Comparison of ENCODE assay signal across 1 cellular context in the genomic region with DNA sequence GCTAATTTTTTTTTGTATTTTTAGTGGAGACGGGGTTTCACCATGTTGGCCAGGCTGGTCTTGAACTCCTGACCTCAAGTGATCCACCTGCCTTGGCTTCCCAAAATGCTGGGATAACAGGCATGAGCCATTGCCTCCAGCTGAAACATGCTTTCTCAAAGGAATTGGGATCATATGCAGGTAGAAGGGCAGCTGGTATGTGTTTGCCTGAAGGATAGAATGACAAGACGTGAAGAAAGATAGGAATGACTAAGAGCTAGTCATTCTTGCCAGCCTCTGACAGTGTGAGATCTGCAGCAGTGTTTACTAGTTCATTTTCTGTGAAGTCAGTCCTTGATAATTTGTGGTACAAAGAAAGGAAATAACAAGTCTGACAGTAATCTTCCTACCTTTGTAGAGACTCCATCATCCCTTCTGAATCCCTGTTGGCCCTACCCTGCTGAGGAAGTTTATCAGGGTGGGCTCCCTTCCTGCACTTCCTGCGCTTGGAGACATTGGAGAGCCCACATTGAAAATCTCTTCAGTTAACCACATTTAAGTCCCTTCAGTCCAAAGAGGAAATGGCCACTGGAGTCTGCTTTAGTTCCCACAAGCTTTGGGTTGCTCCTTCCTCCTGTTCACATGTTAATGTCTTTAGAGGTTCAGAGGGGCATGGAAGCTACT.
TF ChIP-seq lines count a peak whose summit lies in the region.

No MANE protein-coding gene starts in this region.

TF ChIP-seq in WTC11, 78 proteins besides CTCF, POLR2A, EP300 and RAD21 (continued from another document):
- TF ChIP-seq, protein P1, sequence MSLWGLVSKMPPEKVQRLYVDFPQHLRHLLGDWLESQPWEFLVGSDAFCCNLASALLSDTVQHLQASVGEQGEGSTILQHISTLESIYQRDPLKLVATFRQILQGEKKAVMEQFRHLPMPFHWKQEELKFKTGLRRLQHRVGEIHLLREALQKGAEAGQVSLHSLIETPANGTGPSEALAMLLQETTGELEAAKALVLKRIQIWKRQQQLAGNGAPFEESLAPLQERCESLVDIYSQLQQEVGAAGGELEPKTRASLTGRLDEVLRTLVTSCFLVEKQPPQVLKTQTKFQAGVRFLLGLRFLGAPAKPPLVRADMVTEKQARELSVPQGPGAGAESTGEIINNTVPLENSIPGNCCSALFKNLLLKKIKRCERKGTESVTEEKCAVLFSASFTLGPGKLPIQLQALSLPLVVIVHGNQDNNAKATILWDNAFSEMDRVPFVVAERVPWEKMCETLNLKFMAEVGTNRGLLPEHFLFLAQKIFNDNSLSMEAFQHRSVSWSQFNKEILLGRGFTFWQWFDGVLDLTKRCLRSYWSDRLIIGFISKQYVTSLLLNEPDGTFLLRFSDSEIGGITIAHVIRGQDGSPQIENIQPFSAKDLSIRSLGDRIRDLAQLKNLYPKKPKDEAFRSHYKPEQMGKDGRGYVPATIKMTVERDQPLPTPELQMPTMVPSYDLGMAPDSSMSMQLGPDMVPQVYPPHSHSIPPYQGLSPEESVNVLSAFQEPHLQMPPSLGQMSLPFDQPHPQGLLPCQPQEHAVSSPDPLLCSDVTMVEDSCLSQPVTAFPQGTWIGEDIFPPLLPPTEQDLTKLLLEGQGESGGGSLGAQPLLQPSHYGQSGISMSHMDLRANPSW (CRISPR knock-in tag; conservative IDR thresholded peaks at IDR 0.05; ENCODE audit: low read depth) = no peak
- TF ChIP-seq NR3C1 (CRISPR knock-in tag; conservative IDR thresholded peaks at IDR 0.05; ENCODE audit: low read depth) (no peak), ATF1 (CRISPR knock-in tag; IDR thresholded peaks at IDR 0.05) (no peak), FOXJ3 (CRISPR knock-in tag; IDR thresholded peaks at IDR 0.05; ENCODE audit: borderline replicate concordance) (no peak), ZNF232 (CRISPR knock-in tag; IDR thresholded peaks at IDR 0.05) (no peak), ZNF263 (CRISPR knock-in tag; IDR thresholded peaks at IDR 0.05; ENCODE audit: low read depth) (no peak), SMAD3 (CRISPR knock-in tag; IDR thresholded peaks at IDR 0.05; ENCODE audit: borderline replicate concordance) (no peak), RELA (CRISPR knock-in tag; IDR thresholded peaks at IDR 0.05; ENCODE audit: borderline replicate concordance) (no peak), PRRX2 (CRISPR knock-in tag; IDR thresholded peaks at IDR 0.05) (no peak)
- TF ChIP-seq, protein P2, sequence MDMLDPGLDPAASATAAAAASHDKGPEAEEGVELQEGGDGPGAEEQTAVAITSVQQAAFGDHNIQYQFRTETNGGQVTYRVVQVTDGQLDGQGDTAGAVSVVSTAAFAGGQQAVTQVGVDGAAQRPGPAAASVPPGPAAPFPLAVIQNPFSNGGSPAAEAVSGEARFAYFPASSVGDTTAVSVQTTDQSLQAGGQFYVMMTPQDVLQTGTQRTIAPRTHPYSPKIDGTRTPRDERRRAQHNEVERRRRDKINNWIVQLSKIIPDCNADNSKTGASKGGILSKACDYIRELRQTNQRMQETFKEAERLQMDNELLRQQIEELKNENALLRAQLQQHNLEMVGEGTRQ (CRISPR knock-in tag; IDR thresholded peaks at IDR 0.05) = no peak
